In the genomic region with DNA sequence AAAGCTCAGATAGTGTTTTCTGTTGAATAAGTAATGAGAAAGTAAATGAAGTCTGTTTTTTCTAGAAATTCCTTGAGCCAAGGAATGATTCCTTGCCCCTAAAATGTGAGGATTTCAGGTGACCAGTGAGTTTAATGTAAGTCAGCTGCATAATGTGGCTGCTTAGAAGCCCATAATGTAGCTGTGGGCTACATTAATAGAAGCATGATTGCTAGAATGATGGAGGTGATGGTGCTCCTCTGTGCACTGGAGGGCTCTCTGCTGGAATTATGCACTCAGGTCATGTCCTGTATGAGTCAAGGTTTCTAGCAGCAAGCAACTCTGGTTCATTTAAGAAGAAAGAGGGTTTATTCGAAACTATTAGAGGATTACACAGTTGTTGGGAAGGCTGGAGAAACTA, we compare ENCODE assay signal across 35 cellular contexts.
"Had no signal": no experiment of that assay in that cellular context is flagged by ENCODE, and none has a peak within 500 bp of the region (broad histone marks: within the 10 kb centered on the region; RNA-seq: fewer than 3 reads in every experiment).

No MANE protein-coding gene starts in this region.

- DNase-seq: activated B cell treated with CpG ODN at 0.5 μM for 24 hours; activated CD4-positive, alpha-beta T cell treated with anti-CD3 and anti-CD28 coated beads for 48 hours; activated CD4-positive, alpha-beta T cell treated with anti-CD3 and anti-CD28 coated beads, Interleukin-2, amount 50 U/mL, for 1 hour; activated CD4-positive, alpha-beta T cell treated with anti-CD3 and anti-CD28 coated beads, Interleukin-2, amount 50 U/mL, for 48 hours; activated CD8-positive, alpha-beta memory T cell treated with anti-CD3 and anti-CD28 coated beads for 24 hours; activated CD8-positive, alpha-beta memory T cell treated with anti-CD3 and anti-CD28 coated beads, Interleukin-2, amount 50 U/mL, for 4 hours; activated CD8-positive, alpha-beta T cell treated with anti-CD3 and anti-CD28 coated beads for 36 hours; activated effector memory CD4-positive, alpha-beta T cell treated with anti-CD3 and anti-CD28 coated beads, Interleukin-2, amount 50 U/mL, for 16 hours; activated naive CD4-positive, alpha-beta T cell treated with anti-CD3 and anti-CD28 coated beads for 36 hours; activated naive CD8-positive, alpha-beta T cell treated with anti-CD3 and anti-CD28 coated beads for 36 hours; activated naive CD8-positive, alpha-beta T cell treated with anti-CD3 and anti-CD28 coated beads, Interleukin-2, amount 50 U/mL, for 24 hours; activated T-cell treated with anti-CD3 and anti-CD28 coated beads, Interleukin-2, amount 50 U/mL, for 1 hour; activated T-cell treated with anti-CD3 and anti-CD28 coated beads, Interleukin-2, amount 50 U/mL, for 48 hours; adrenal gland; amygdala; aorta; body of pancreas; caudate nucleus; cortex of kidney; dermis blood vessel endothelial cell; effector CD4-positive, alpha-beta T cell; effector memory CD8-positive, alpha-beta T cell; foreskin fibroblast; head of caudate nucleus; T-helper 17 cell; T1000; WERI-Rb-1 had no signal

- H3K4me3 ChIP-seq: adrenal gland, body of pancreas had no signal

- H3K27ac Mint-ChIP-seq: activated B cell treated with CpG ODN at 0.5 μM for 24 hours; activated CD8-positive, alpha-beta T cell treated with anti-CD3 and anti-CD28 coated beads for 36 hours; activated naive CD4-positive, alpha-beta T cell treated with anti-CD3 and anti-CD28 coated beads for 36 hours; activated naive CD4-positive, alpha-beta T cell treated with anti-CD3 and anti-CD28 coated beads, Interleukin-2, amount 50 U/mL, for 24 hours; activated naive CD8-positive, alpha-beta T cell treated with anti-CD3 and anti-CD28 coated beads for 36 hours; activated naive CD8-positive, alpha-beta T cell treated with anti-CD3 and anti-CD28 coated beads, Interleukin-2, amount 50 U/mL, for 24 hours; activated T-helper 1 cell treated with anti-CD3 and anti-CD28 coated beads, Interleukin-12 subunit alpha, Interleukin-12 subunit beta, Interleukin-2, Interleukin-4 antibody, amounts not matched to agents 30 ng/mL and 10 ng/mL and 1 ng/mL, durations not matched to agents 14 hours and 24 hours and 36 hours; activated T-helper 2 cell treated with anti-CD3 and anti-CD28 coated beads, Interferon-gamma antibody, Interleukin-2, Interleukin-4, amounts not matched to agents 10 μg/mL and 5 μg/mL and 100 μg/mL, durations not matched to agents 14 hours and 24 hours and 36 hours; effector memory CD8-positive, alpha-beta T cell; T-helper 17 cell; T-helper 2 cell treated with Interferon-gamma antibody and Interleukin-4, amounts not matched to agents 5 μg/mL and 100 μg/mL, for 36 hours had no signal

- H3K9me3 Mint-ChIP-seq: activated B cell treated with CpG ODN at 0.5 μM for 24 hours; activated CD8-positive, alpha-beta T cell treated with anti-CD3 and anti-CD28 coated beads for 36 hours; activated naive CD4-positive, alpha-beta T cell treated with anti-CD3 and anti-CD28 coated beads for 36 hours; activated naive CD4-positive, alpha-beta T cell treated with anti-CD3 and anti-CD28 coated beads, Interleukin-2, amount 50 U/mL, for 24 hours; activated naive CD8-positive, alpha-beta T cell treated with anti-CD3 and anti-CD28 coated beads for 36 hours; activated naive CD8-positive, alpha-beta T cell treated with anti-CD3 and anti-CD28 coated beads, Interleukin-2, amount 50 U/mL, for 24 hours; activated T-helper 1 cell treated with anti-CD3 and anti-CD28 coated beads, Interleukin-12 subunit alpha, Interleukin-12 subunit beta, Interleukin-2, Interleukin-4 antibody, amounts not matched to agents 30 ng/mL and 10 ng/mL and 1 ng/mL, durations not matched to agents 14 hours and 24 hours and 36 hours; activated T-helper 2 cell treated with anti-CD3 and anti-CD28 coated beads, Interferon-gamma antibody, Interleukin-2, Interleukin-4, amounts not matched to agents 10 μg/mL and 5 μg/mL and 100 μg/mL, durations not matched to agents 14 hours and 24 hours and 36 hours; effector memory CD8-positive, alpha-beta T cell; T-helper 2 cell treated with Interferon-gamma antibody and Interleukin-4, amounts not matched to agents 5 μg/mL and 100 μg/mL, for 36 hours had no signal

- FAIRE-seq: colon, endometrium, frontal cortex had no signal

- H3K4me1 Mint-ChIP-seq: activated B cell treated with CpG ODN at 0.5 μM for 24 hours had no signal

- H3K36me3 Mint-ChIP-seq: activated naive CD4-positive, alpha-beta T cell treated with anti-CD3 and anti-CD28 coated beads, Interleukin-2, amount 50 U/mL, for 24 hours; activated naive CD8-positive, alpha-beta T cell treated with anti-CD3 and anti-CD28 coated beads for 36 hours had no signal

- H3K4me1 ChIP-seq: adrenal gland, body of pancreas had no signal

- ATAC-seq: activated CD4-positive, CD25-positive, alpha-beta regulatory T cell treated with anti-CD3 and anti-CD28 coated beads, Interleukin-2, amount 50 U/mL, for 24 hours; activated CD8-positive, alpha-beta T cell treated with anti-CD3 and anti-CD28 coated beads for 36 hours; activated naive CD8-positive, alpha-beta T cell treated with anti-CD3 and anti-CD28 coated beads, Interleukin-2, amount 50 U/mL, for 24 hours; body of pancreas; effector memory CD8-positive, alpha-beta T cell; T-helper 17 cell had no signal

- H3K27ac ChIP-seq: adrenal gland, body of pancreas, WERI-Rb-1 had no signal

- H3K4me3 Mint-ChIP-seq: activated B cell treated with CpG ODN at 0.5 μM for 24 hours; activated CD8-positive, alpha-beta T cell treated with anti-CD3 and anti-CD28 coated beads for 36 hours; activated naive CD4-positive, alpha-beta T cell treated with anti-CD3 and anti-CD28 coated beads for 36 hours; activated naive CD4-positive, alpha-beta T cell treated with anti-CD3 and anti-CD28 coated beads, Interleukin-2, amount 50 U/mL, for 24 hours; activated naive CD8-positive, alpha-beta T cell treated with anti-CD3 and anti-CD28 coated beads for 36 hours; activated naive CD8-positive, alpha-beta T cell treated with anti-CD3 and anti-CD28 coated beads, Interleukin-2, amount 50 U/mL, for 24 hours; activated T-helper 1 cell treated with anti-CD3 and anti-CD28 coated beads, Interleukin-12 subunit alpha, Interleukin-12 subunit beta, Interleukin-2, Interleukin-4 antibody, amounts not matched to agents 30 ng/mL and 10 ng/mL and 1 ng/mL, durations not matched to agents 14 hours and 24 hours and 36 hours; effector memory CD8-positive, alpha-beta T cell; T-helper 17 cell; T-helper 2 cell treated with Interferon-gamma antibody and Interleukin-4, amounts not matched to agents 5 μg/mL and 100 μg/mL, for 36 hours had no signal

- H3K36me3 ChIP-seq: adrenal gland, WERI-Rb-1 had no signal

- H3K9me3 ChIP-seq: adrenal gland, body of pancreas had no signal
